In genomic region chr16:46789075-46789474, GRCh38 we compare ENCODE assay signal across 10 cellular contexts. TPM values are rescaled to one million over a fixed set of nuclear protein-coding genes. Genes with fewer than 3 reads are reported as not detected.
DNase-seq lines count a peak whose midpoint lies in the region; ATAC-seq, FAIRE-seq and TF ChIP-seq lines count a peak whose summit lies in the region.
"Had no signal": no experiment of that assay in that cellular context is flagged by ENCODE, and none has a peak within 500 bp of the region (broad histone marks: within the 10 kb centered on the region; RNA-seq: fewer than 3 reads in every experiment).

No MANE protein-coding gene starts in this region.

- peaks cover 2 to 5% (median 5%) of the 10 kb centered on the region in 3 donors for H3K27me3 Mint-ChIP-seq in immature natural killer cell (ENCODE audit: low read depth in 3 of 3)

- TF ChIP-seq CTCF in A549 (IDR thresholded peaks at IDR 0.05): no peak

- peaks cover 2 to 11% (median 5%) of the 10 kb centered on the region in 6 donors for H3K9me3 Mint-ChIP-seq in immature natural killer cell

- H3K27ac Mint-ChIP-seq in immature natural killer cell: peak overlapping the region in 4 of 6 donors; percentile 28 to 74 (median 62)

- ATAC-seq in A549 (no peak), GM21825 (IDR thresholded peaks at IDR 0.05; ENCODE audit: unreplicated experiment) (no peak)

- no peak overlapping the region for H3K4me3 ChIP-seq in A549

- H3K36me3 Mint-ChIP-seq in immature natural killer cell: peaks cover 3 to 8% (median 3%) of the 10 kb centered on the region in 3 donors

- peaks cover 13 to 21% of the 10 kb centered on the region in 2 donors for H3K4me1 Mint-ChIP-seq in immature natural killer cell

- TF ChIP-seq RAD21 in A549 (conservative IDR thresholded peaks at IDR 0.05 in 1 of 2, IDR thresholded peaks at IDR 0.05 in 1 of 2): no peak

- no peak overlapping the region for H3K27ac ChIP-seq in A549
- H3K27ac ChIP-seq: C4-2B had no signal

- 84% methylated on average over 2 of the region's 2 CpGs for WGBS in A549 (ENCODE audit: missing lambda C conversion rate)

- TF ChIP-seq EP300 in A549 (IDR thresholded peaks at IDR 0.05): no peak

- no peak for FAIRE-seq in A549 (lab: Jason Lieb, UNC)

- 0 out of 3 replicates have a peak, but pooled peaks cover under 1% of the 10 kb centered on the region for H3K9me3 ChIP-seq in A549

- 0 out of 3 replicates have a peak, but pooled peaks cover 3% of the 10 kb centered on the region for H3K4me1 ChIP-seq in A549

- DNase-seq in A549 (ENCODE audit: low read depth in 1 of 2, low spot score in 1 of 2) (no peak), DMS53 treated with DMSO at 0.1 percent for 48 hours (lab: John Stamatoyannopoulos, UW; ENCODE audit: unreplicated experiment) (peak; percentile 23), NOMO-1 treated with DMSO at 0.1 percent for 48 hours (lab: John Stamatoyannopoulos, UW; ENCODE audit: unreplicated experiment) (peak; percentile 39), immature natural killer cell (no peak), GM03348 (ENCODE audit: low spot score) (no peak), HuH-7.5 (ENCODE audit: low spot score) (no peak), SW480 (ENCODE audit: low spot score) (no peak)
- DNase-seq: SHP77 treated with DMSO at 0.1 percent for 48 hours had no signal

- TF ChIP-seq POLR2A in A549 (IDR thresholded peaks at IDR 0.05; ENCODE audit: low read length): no peak

- peak overlapping the region; percentile 84 for H3K4me2 ChIP-seq in A549

- peak overlapping the region; percentile 17 to 85 (median 53) for H3K4me3 Mint-ChIP-seq in immature natural killer cell

- POLR2A ChIA-PET in A549 (lab: Yijun Ruan, JAX): no interaction called here

- CTCF ChIA-PET in A549 (lab: Yijun Ruan, JAX): interaction anchor here (1.2 kb wide), 1 partner anchor 116 kb away, joined by 8 read pairs; no protein-coding TSS in a partner anchor

TF ChIP-seq in A549, 52 proteins besides CTCF, POLR2A, EP300 and RAD21:
- TF ChIP-seq JUN (IDR thresholded peaks at IDR 0.05) (no peak), HOXB5 (CRISPR knock-in tag; IDR thresholded peaks at IDR 0.05) (no peak), ZFP36 (IDR thresholded peaks at IDR 0.05; ENCODE audit: borderline replicate concordance, partially characterized antibody) (no peak), CEBPB (IDR thresholded peaks at IDR 0.05) (no peak), ZNF302 (CRISPR knock-in tag; IDR thresholded peaks at IDR 0.05) (no peak), NFE2L2 (conservative IDR thresholded peaks at IDR 0.05; ENCODE audit: low read length) (no peak), CHD4 (IDR thresholded peaks at IDR 0.05; ENCODE audit: borderline replicate concordance) (no peak), JUNB (IDR thresholded peaks at IDR 0.05) (no peak), FOSB (CRISPR knock-in tag; IDR thresholded peaks at IDR 0.05) (no peak), TFCP2L1 (CRISPR knock-in tag; IDR thresholded peaks at IDR 0.05) (no peak), GATA3 (IDR thresholded peaks at IDR 0.05; ENCODE audit: borderline replicate concordance) (no peak), MAZ (IDR thresholded peaks at IDR 0.05; ENCODE audit: borderline replicate concordance, low read depth, low read length) (no peak)

RNA-seq across cellular contexts. Expression of gene MYLK3, which starts 40.9 kb away (rescaled TPM):
- polyA plus RNA-seq in A549 (2011; rRNA removed) (0.15 and 0.16 TPM in 2 replicates), A549 (2017; fragmentation: RNase III; extraction: RNeasy Plus Mini Kit Qiagen cat#74134 plus additional on column Dnase treatment) (0.05 to 0.07 TPM (median 0.05 TPM) in 3 replicates), immature natural killer cell (not detected)
- polyA plus RNA-seq in A549 (2012; cell fraction: cytosol; rRNA removed): 0.03 and 0.05 TPM in 2 replicates
- polyA plus RNA-seq in A549 (2012; cell fraction: nucleus; rRNA removed): 0.06 and 0.08 TPM in 2 replicates
- 0.04 and 0.39 TPM in 2 replicates for polyA minus RNA-seq in A549 (2011; rRNA and poly(A)+ RNA removed)

RNA-seq across cellular contexts. Expression of gene C16orf87, which starts 41.9 kb away (rescaled TPM):
- polyA plus RNA-seq in A549 (2011; rRNA removed) (10.1 and 17.1 TPM in 2 replicates), A549 (2017; fragmentation: RNase III; extraction: RNeasy Plus Mini Kit Qiagen cat#74134 plus additional on column Dnase treatment) (10.0 to 10.8 TPM (median 10.3 TPM) in 3 replicates), immature natural killer cell (10 to 100 TPM in 2 of 3 donors, 1 to 10 TPM in 1; 8.0 to 14.0 (median 11.6) TPM)
- polyA plus RNA-seq in A549 (2012; cell fraction: cytosol; rRNA removed): 3.1 and 3.6 TPM in 2 replicates
- polyA plus RNA-seq in A549 (2012; cell fraction: nucleus; rRNA removed): 1.2 and 1.6 TPM in 2 replicates
- 4.7 and 5.4 TPM in 2 replicates for polyA minus RNA-seq in A549 (2011; rRNA and poly(A)+ RNA removed)

Comparison
In these comparisons a context has a peak if more than half of its experiments do, and no peak if none do; other contexts are left out.
1. DNase-seq: peak in DMS53 treated with DMSO at 0.1 percent for 48 hours (single experiment) and NOMO-1 treated with DMSO at 0.1 percent for 48 hours (single experiment); none in A549 (0 of 2), immature natural killer cell (0 of 3), GM03348 (single experiment), HuH-7.5 (single experiment) and SW480 (single experiment).